In genomic region chr4:26263165-26263564, GRCh38 we compare ENCODE assay signal across 11 cellular contexts. TPM values are rescaled to one million over a fixed set of nuclear protein-coding genes. Genes with fewer than 3 reads are reported as not detected.
DNase-seq lines count a peak whose midpoint lies in the region; FAIRE-seq and TF ChIP-seq lines count a peak whose summit lies in the region.
"Had no signal": no experiment of that assay in that cellular context is flagged by ENCODE, and none has a peak within 500 bp of the region (broad histone marks: within the 10 kb centered on the region; RNA-seq: fewer than 3 reads in every experiment).

No MANE protein-coding gene starts in this region.

- CTCF ChIA-PET in RWPE1 (lab: Yijun Ruan, JAX): interaction anchor here (0.6 kb wide), 1 partner anchor 10 kb away, joined by 3 read pairs; no protein-coding TSS in a partner anchor

- peaks cover 73 to 83% of the 10 kb centered on the region in 2 experiments for H3K4me1 ChIP-seq in neutrophil (ENCODE audit: control insufficient read depth in 1 of 2, insufficient read depth in 1 of 2, low read depth in 1 of 2, low read length in 1 of 2)
- H3K4me1 ChIP-seq: lower lobe of right lung had no signal

- H3K27me3 ChIP-seq in neutrophil: no peaks in the 10 kb centered on the region

- POLR2A ChIA-PET in RWPE1 (lab: Yijun Ruan, JAX; ENCODE audit: low non-redundant PET): no interaction called here

- no peaks in the 10 kb centered on the region for H3K9me3 ChIP-seq in neutrophil
- H3K9me3 ChIP-seq: lower lobe of right lung had no signal

- no peak for TF ChIP-seq CTCF in RWPE1 (conservative IDR thresholded peaks at IDR 0.05; ENCODE audit: low read depth)
- TF ChIP-seq CTCF in neutrophil (IDR thresholded peaks at IDR 0.05): no peak

- H3K27ac ChIP-seq in RWPE1: no peak overlapping the region
- peak overlapping the region; percentile 79 for H3K27ac ChIP-seq in neutrophil
- H3K27ac ChIP-seq: lower lobe of right lung had no signal

- peak; percentile 32 for DNase-seq in SKM-1 treated with dmso at 0.1 percent for 144 hours (lab: John Stamatoyannopoulos, UW; ENCODE audit: unreplicated experiment)
- no peak for DNase-seq in SKM-1 (lab: John Stamatoyannopoulos, UW; ENCODE audit: unreplicated experiment)
- DNase-seq in LoVo (ENCODE audit: low spot score): peak; percentile 22
- DNase-seq in RWPE1 (ENCODE audit: low spot score): peak; percentile 55
- DNase-seq in activated T-cell treated with anti-CD3 and anti-CD28 coated beads, Interleukin-2, amount 50 U/mL, for 1 hour: no peak
- DNase-seq in activated CD8-positive, alpha-beta memory T cell treated with anti-CD3 and anti-CD28 coated beads, Interleukin-2, amount 50 U/mL, for 48 hours: no peak
- DNase-seq in frontal cortex (ENCODE audit: low spot score in 2 of 2): no peak
- DNase-seq: activated CD4-positive, alpha-beta memory T cell treated with anti-CD3 and anti-CD28 coated beads for 36 hours; dermis blood vessel endothelial cell; lower lobe of right lung had no signal

- FAIRE-seq in frontal cortex (lab: Jason Lieb, UNC): no peak

- no peak overlapping the region for H3K4me3 ChIP-seq in neutrophil (ENCODE audit: low read depth in 1 of 2, low read length in 1 of 2)
- H3K4me3 ChIP-seq: lower lobe of right lung had no signal

- H3K36me3 ChIP-seq in neutrophil: no peaks in the 10 kb centered on the region
- H3K36me3 ChIP-seq: lower lobe of right lung had no signal

RNA-seq across cellular contexts. Expression of gene RBPJ, which starts 57.6 kb away (rescaled TPM):
- 77.0 TPM for total RNA-seq in frontal cortex

Comparison
In these comparisons a context has a peak if more than half of its experiments do, and no peak if none do; other contexts are left out.
1. DNase-seq: peak in SKM-1 treated with dmso at 0.1 percent for 144 hours (single experiment), LoVo (single experiment) and RWPE1 (single experiment); none in SKM-1 (single experiment), activated T-cell treated with anti-CD3 and anti-CD28 coated beads, Interleukin-2, amount 50 U/mL, for 1 hour (single experiment), activated CD8-positive, alpha-beta memory T cell treated with anti-CD3 and anti-CD28 coated beads, Interleukin-2, amount 50 U/mL, for 48 hours (single experiment) and frontal cortex (0 of 2).